In genomic region chr15:67101981-67102929, GRCh38 we compare ENCODE assay signal across 1 cellular context.
TF ChIP-seq lines count a peak whose summit lies in the region.

No MANE protein-coding gene starts in this region.

TF ChIP-seq in IMR-90, 13 proteins besides CTCF, POLR2A, EP300 and RAD21:
- TF ChIP-seq USF2 (IDR thresholded peaks at IDR 0.05; ENCODE audit: low read depth, low read length) (no peak), MXI1 (IDR thresholded peaks at IDR 0.05; ENCODE audit: borderline replicate concordance, low read depth, low read length) (no peak), CHD1 (IDR thresholded peaks at IDR 0.05; ENCODE audit: low read depth, low read length) (no peak), FOS (IDR thresholded peaks at IDR 0.05; ENCODE audit: low read depth, low read length) (peak; percentile 42; the same call in 1 of the 2 replicates), NFE2L2 (IDR thresholded peaks at IDR 0.05; ENCODE audit: low read depth, low read length) (no peak), MAZ (IDR thresholded peaks at IDR 0.05; ENCODE audit: borderline replicate concordance, low read depth, low read length) (no peak), ELK1 (IDR thresholded peaks at IDR 0.05; ENCODE audit: borderline replicate concordance, low read depth, low read length) (no peak), RCOR1 (IDR thresholded peaks at IDR 0.05; ENCODE audit: insufficient replicate concordance, low read length) (no peak), SMC3 (IDR thresholded peaks at IDR 0.05; ENCODE audit: low read depth, low read length) (no peak), RFX5 (IDR thresholded peaks at IDR 0.05; ENCODE audit: low read depth, low read length) (no peak), MAFK (IDR thresholded peaks at IDR 0.05; ENCODE audit: low read depth, low read length) (no peak), BHLHE40 (IDR thresholded peaks at IDR 0.05; ENCODE audit: low read depth, low read length) (peak; percentile 86), CEBPB (IDR thresholded peaks at IDR 0.05; ENCODE audit: low read depth, low read length) (no peak)
